Comparison of ENCODE assay signal across 10 cellular contexts in genomic region chr11:116930586-116930985, GRCh38.
DNase-seq lines count a peak whose midpoint lies in the region; ATAC-seq, FAIRE-seq and TF ChIP-seq lines count a peak whose summit lies in the region.
"Had no signal": no experiment of that assay in that cellular context is flagged by ENCODE, and none has a peak within 500 bp of the region (broad histone marks: within the 10 kb centered on the region; RNA-seq: fewer than 3 reads in every experiment).

No MANE protein-coding gene starts in this region.

- H3K27ac Mint-ChIP-seq in activated CD4-positive, alpha-beta T cell treated with anti-CD3 and anti-CD28 coated beads for 36 hours = peak overlapping the region; percentile 94
- peak overlapping the region; percentile 86 for H3K27ac Mint-ChIP-seq in activated CD4-positive, alpha-beta memory T cell treated with anti-CD3 and anti-CD28 coated beads, Interleukin-2, amount 10 ng/mL, durations not matched to agents 7 days and 5 days
- H3K27ac Mint-ChIP-seq: neural progenitor cell had no signal

- peaks cover 75% of the 10 kb centered on the region for H3K4me1 Mint-ChIP-seq in activated CD4-positive, alpha-beta T cell treated with anti-CD3 and anti-CD28 coated beads for 36 hours
- peaks cover 71% of the 10 kb centered on the region for H3K4me1 Mint-ChIP-seq in activated CD4-positive, alpha-beta memory T cell treated with anti-CD3 and anti-CD28 coated beads, Interleukin-2, amount 10 ng/mL, durations not matched to agents 7 days and 5 days

- POLR2A ChIA-PET in activated CD4-positive, alpha-beta T cell treated with anti-CD3 and anti-CD28 coated beads for 36 hours (lab: Charles Lee) = interaction anchor here (0.6 to 1.5 kb wide), 7 partner anchors 60 to 168 kb away, joined by 3 to 8 read pairs (median 4); partner anchors contain the start of gene SIK3
- POLR2A ChIA-PET in activated CD4-positive, alpha-beta memory T cell treated with anti-CD3 and anti-CD28 coated beads, Interleukin-2, amount 10 ng/mL, durations not matched to agents 7 days and 5 days (lab: Charles Lee) = interaction anchor here (0.6 to 4.5 kb wide), 23 partner anchors 9 to 299 kb away, joined by 3 to 57 read pairs (median 4); partner anchors contain the start of genes BUD13, SIK3 and ZPR1

- CTCF ChIA-PET in activated CD4-positive, alpha-beta T cell treated with anti-CD3 and anti-CD28 coated beads for 36 hours (lab: Charles Lee) = interaction anchor here (0.8 to 1.3 kb wide), 7 partner anchors 18 to 153 kb away, joined by 3 to 4 read pairs (median 3); partner anchors contain the start of gene APOA5
- CTCF ChIA-PET in activated CD4-positive, alpha-beta memory T cell treated with anti-CD3 and anti-CD28 coated beads, Interleukin-2, amount 10 ng/mL, durations not matched to agents 7 days and 5 days (lab: Charles Lee) = interaction anchor here (1.3 to 2.6 kb wide), 6 partner anchors 21 to 176 kb away, joined by 3 to 12 read pairs (median 5); partner anchors contain the start of gene SIK3

- H3K4me2 ChIP-seq in keratinocyte (ENCODE audit: control insufficient read depth, extremely low read depth, insufficient read depth, low read depth, low read length) = peak overlapping the region; percentile 63
- H3K4me2 ChIP-seq: neural progenitor cell had no signal

- 63% methylated on average over 2 of the region's 2 CpGs for WGBS in suprapubic skin

- H3K79me2 ChIP-seq in keratinocyte (ENCODE audit: control insufficient read depth, insufficient read depth, low read length) = no peaks in the 10 kb centered on the region

- H3K36me3 Mint-ChIP-seq in activated CD4-positive, alpha-beta T cell treated with anti-CD3 and anti-CD28 coated beads for 36 hours (ENCODE audit: low read depth) = peaks cover 25% of the 10 kb centered on the region
- H3K36me3 Mint-ChIP-seq in activated CD4-positive, alpha-beta memory T cell treated with anti-CD3 and anti-CD28 coated beads, Interleukin-2, amount 10 ng/mL, durations not matched to agents 7 days and 5 days (ENCODE audit: low read depth) = peaks cover 28% of the 10 kb centered on the region

- peak; percentile 21 for DNase-seq in activated CD4-positive, alpha-beta T cell treated with anti-CD3 and anti-CD28 coated beads for 36 hours
- no peak for DNase-seq in activated CD4-positive, alpha-beta T cell treated with anti-CD3 and anti-CD28 coated beads for 48 hours
- DNase-seq in activated CD4-positive, alpha-beta memory T cell treated with anti-CD3 and anti-CD28 coated beads, Interleukin-2, amount 10 ng/mL, durations not matched to agents 7 days and 5 days = no peak
- DNase-seq in keratinocyte (ENCODE audit: low read depth, low spot score) (no peak), suprapubic skin (ENCODE audit: low spot score in 2 of 2) (no peak), DMS 273 (lab: John Stamatoyannopoulos, UW; ENCODE audit: unreplicated experiment) (no peak)
- DNase-seq: PC-3 had no signal

- dilution Hi-C loops in keratinocyte (cut with MboI; ENCODE audit: extremely low pct_ligation_motif_present, low sequenced_read_pairs) = no loop called here

- H3K4me1 ChIP-seq in keratinocyte (ENCODE audit: control insufficient read depth, extremely low read depth, insufficient read depth, low read length) (peaks cover 30% of the 10 kb centered on the region), suprapubic skin (peaks cover 43% of the 10 kb centered on the region)

- no peak overlapping the region for H3K9ac ChIP-seq in keratinocyte (ENCODE audit: control insufficient read depth, extremely low read depth, insufficient read depth, low read length)
- H3K9ac ChIP-seq: neural progenitor cell had no signal

- H2AFZ ChIP-seq in keratinocyte (ENCODE audit: control insufficient read depth, low read length) = no peak overlapping the region
- H2AFZ ChIP-seq: neural progenitor cell had no signal

- H3K27me3 ChIP-seq in keratinocyte (ENCODE audit: control insufficient read depth, extremely low read depth, insufficient read depth, low read length) (no peaks in the 10 kb centered on the region), suprapubic skin (no peaks in the 10 kb centered on the region)
- H3K27me3 ChIP-seq: neural progenitor cell had no signal

- no peak for FAIRE-seq in keratinocyte (lab: Jason Lieb, UNC)

- H3K4me3 ChIP-seq in keratinocyte (ENCODE audit: control insufficient read depth in 2 of 3, extremely low read depth in 1 of 3, insufficient read depth in 2 of 3, low read depth in 1 of 3, low read length in 3 of 3) (no peak overlapping the region), suprapubic skin (peak overlapping the region; percentile 3)
- H3K4me3 ChIP-seq: neural progenitor cell had no signal

- TF ChIP-seq CTCF in keratinocyte (optimal IDR thresholded peaks at IDR 0.05 in 1 of 3, IDR thresholded peaks at IDR 0.05 in 1 of 3, conservative IDR thresholded peaks at IDR 0.05 in 1 of 3; ENCODE audit: extremely low read depth in 1 of 3, insufficient read depth in 2 of 3, low read length in 3 of 3) = no peak
- no peak for TF ChIP-seq CTCF in suprapubic skin (IDR thresholded peaks at IDR 0.05)

- H3K9me1 ChIP-seq in keratinocyte (ENCODE audit: control insufficient read depth, extremely low read depth, insufficient read depth, low read length) = no peaks in the 10 kb centered on the region

- H3K27me3 Mint-ChIP-seq in activated CD4-positive, alpha-beta T cell treated with anti-CD3 and anti-CD28 coated beads for 36 hours = no peaks in the 10 kb centered on the region
- no peaks in the 10 kb centered on the region for H3K27me3 Mint-ChIP-seq in activated CD4-positive, alpha-beta memory T cell treated with anti-CD3 and anti-CD28 coated beads, Interleukin-2, amount 10 ng/mL, durations not matched to agents 7 days and 5 days

- no peaks in the 10 kb centered on the region for H4K20me1 ChIP-seq in keratinocyte (ENCODE audit: control insufficient read depth, extremely low read depth, insufficient read depth, low read length)

- H3K36me3 ChIP-seq in keratinocyte (ENCODE audit: control insufficient read depth in 2 of 2, extremely low read depth in 1 of 2, insufficient read depth in 2 of 2, low read length in 2 of 2) (peaks cover 0 to 6% of the 10 kb centered on the region in 2 experiments), suprapubic skin (peaks cover 12% of the 10 kb centered on the region)
- H3K36me3 ChIP-seq: neural progenitor cell had no signal

- TF ChIP-seq POLR2A in suprapubic skin (IDR thresholded peaks at IDR 0.05) = no peak
- TF ChIP-seq POLR2A in GM18505 (IDR thresholded peaks at IDR 0.05; ENCODE audit: borderline replicate concordance, extremely low read depth, insufficient read depth, insufficient read length) = no peak

- no peak for TF ChIP-seq EP300 in suprapubic skin (IDR thresholded peaks at IDR 0.05)

- peaks cover 9% of the 10 kb centered on the region for H3K9me3 Mint-ChIP-seq in activated CD4-positive, alpha-beta T cell treated with anti-CD3 and anti-CD28 coated beads for 36 hours (ENCODE audit: low read depth)
- H3K9me3 Mint-ChIP-seq in activated CD4-positive, alpha-beta memory T cell treated with anti-CD3 and anti-CD28 coated beads, Interleukin-2, amount 10 ng/mL, durations not matched to agents 7 days and 5 days = no peaks in the 10 kb centered on the region
- H3K9me3 Mint-ChIP-seq: neural progenitor cell had no signal

- peak overlapping the region; percentile 1 for H3K27ac ChIP-seq in keratinocyte (ENCODE audit: control insufficient read depth, insufficient read depth, low read length)
- peak overlapping the region; percentile 2 for H3K27ac ChIP-seq in suprapubic skin
- H3K27ac ChIP-seq: neural progenitor cell had no signal

- no peak for ATAC-seq in activated CD4-positive, alpha-beta T cell treated with anti-CD3 and anti-CD28 coated beads for 36 hours
- ATAC-seq in GM18505 (IDR thresholded peaks at IDR 0.05; ENCODE audit: unreplicated experiment) (no peak), HG03045 (IDR thresholded peaks at IDR 0.05; ENCODE audit: unreplicated experiment) (no peak)

- peak overlapping the region; percentile 67 for H3K4me3 Mint-ChIP-seq in activated CD4-positive, alpha-beta T cell treated with anti-CD3 and anti-CD28 coated beads for 36 hours
- peak overlapping the region; percentile 72 for H3K4me3 Mint-ChIP-seq in activated CD4-positive, alpha-beta memory T cell treated with anti-CD3 and anti-CD28 coated beads, Interleukin-2, amount 10 ng/mL, durations not matched to agents 7 days and 5 days
- H3K4me3 Mint-ChIP-seq: neural progenitor cell had no signal

- H3K9me3 ChIP-seq in keratinocyte (ENCODE audit: control insufficient read depth, low read depth, low read length) (no peaks in the 10 kb centered on the region), suprapubic skin (no peaks in the 10 kb centered on the region)

- intact Hi-C loops in activated CD4-positive, alpha-beta T cell treated with anti-CD3 and anti-CD28 coated beads for 36 hours (cut with DNase I, micrococcal nuclease) = loop anchor here (2.0 kb wide), 2 partner anchors 78 to 300 kb away; no protein-coding TSS in a partner anchor
